18 cellular contexts compared by ENCODE assay signal in the genomic region with DNA sequence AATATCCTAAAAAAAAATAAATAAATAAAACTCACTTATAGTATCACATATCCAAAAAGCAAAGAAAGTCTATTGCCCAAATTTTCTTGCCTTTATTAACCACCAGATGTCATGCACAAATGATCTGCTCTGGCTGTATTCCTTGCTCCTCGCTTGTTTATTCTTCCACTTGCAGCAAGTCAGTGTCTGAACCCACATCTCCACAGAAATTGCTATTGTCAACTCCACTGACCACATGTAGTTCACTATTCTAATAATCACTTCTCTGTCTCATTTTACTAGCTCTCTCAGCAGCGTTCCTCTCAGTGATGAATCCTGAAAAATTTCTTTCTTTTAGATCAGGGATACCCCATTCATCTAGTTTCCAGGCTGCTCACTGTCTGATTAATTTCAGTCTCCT. TPM values are rescaled to one million over a fixed set of nuclear protein-coding genes. Genes with fewer than 3 reads are reported as not detected.
DNase-seq lines count a peak whose midpoint lies in the region; ATAC-seq, FAIRE-seq and TF ChIP-seq lines count a peak whose summit lies in the region.
"Had no signal": no experiment of that assay in that cellular context is flagged by ENCODE, and none has a peak within 500 bp of the region (broad histone marks: within the 10 kb centered on the region; RNA-seq: fewer than 3 reads in every experiment).

No MANE protein-coding gene starts in this region.

- FAIRE-seq in astrocyte (lab: Jason Lieb, UNC): no peak
- FAIRE-seq: G401.6 had no signal

- H2AFZ ChIP-seq in astrocyte (ENCODE audit: low read depth, low read length): peak overlapping the region; percentile 6
- H2AFZ ChIP-seq in mesenchymal stem cell (ENCODE audit: low read depth, low read length): no peak overlapping the region
- peak overlapping the region; percentile 62 for H2AFZ ChIP-seq in smooth muscle cell (ENCODE audit: low read depth)

- no peak overlapping the region for H2BK120ac ChIP-seq in mesenchymal stem cell (ENCODE audit: low read depth, low read length)

- no peaks in the 10 kb centered on the region for H3F3A ChIP-seq in smooth muscle cell (ENCODE audit: low read depth)

- H2BK15ac ChIP-seq in mesenchymal stem cell (ENCODE audit: low read depth, poor library complexity, severe bottlenecking): no peak overlapping the region

- no peaks in the 10 kb centered on the region for H3K79me1 ChIP-seq in mesenchymal stem cell (replicated peaks; ENCODE audit: low read length, poor library complexity, severe bottlenecking)

- no peaks in the 10 kb centered on the region for H3K4me1 Mint-ChIP-seq in astrocyte (ENCODE audit: low read depth, unreplicated experiment)
- H3K4me1 Mint-ChIP-seq: CD4-positive, CD25-positive, alpha-beta regulatory T cell had no signal

- no peak overlapping the region for H2AK5ac ChIP-seq in mesenchymal stem cell (ENCODE audit: low read length, severe bottlenecking)

- H3K4me3 ChIP-seq in astrocyte (ENCODE audit: insufficient read depth, low read depth, low read length) (no peak overlapping the region), mesenchymal stem cell (ENCODE audit: insufficient read depth in 1 of 2, low read depth in 1 of 2, low read length in 2 of 2) (no peak overlapping the region), smooth muscle cell (no peak overlapping the region)
- H3K4me3 ChIP-seq: BLaER1 treated with 17β-estradiol and CSF1 and Interleukin-3, amounts not matched to agents 10 nM and 100 nM had no signal

- H3K4me2 ChIP-seq in astrocyte (ENCODE audit: low read length): peak overlapping the region; percentile 55
- no peak overlapping the region for H3K4me2 ChIP-seq in mesenchymal stem cell (ENCODE audit: low read length, poor library complexity, severe bottlenecking)
- peak overlapping the region; percentile 52 for H3K4me2 ChIP-seq in smooth muscle cell

- no peak overlapping the region for H4K91ac ChIP-seq in mesenchymal stem cell (ENCODE audit: low read length)

- no peaks in the 10 kb centered on the region for H3K9me3 ChIP-seq in astrocyte (ENCODE audit: insufficient read depth, low read depth, low read length)
- H3K9me3 ChIP-seq in mesenchymal stem cell (ENCODE audit: control insufficient read depth, low read length): no peaks in the 10 kb centered on the region
- no peaks in the 10 kb centered on the region for H3K9me3 ChIP-seq in smooth muscle cell (replicated peaks; ENCODE audit: low read depth)
- H3K9me3 ChIP-seq: BLaER1 treated with 17β-estradiol and CSF1 and Interleukin-3, amounts not matched to agents 10 nM and 100 nM had no signal

- 67% methylated on average over 2 of the region's 2 CpGs for WGBS in mesenchymal stem cell
- WGBS in smooth muscle cell (ENCODE audit: low lambda C conversion rate): 74% methylated on average over 2 of the region's 2 CpGs

- no peak overlapping the region for H4K8ac ChIP-seq in mesenchymal stem cell (ENCODE audit: low read length)

- no peaks in the 10 kb centered on the region for H4K20me1 ChIP-seq in astrocyte (ENCODE audit: insufficient read depth, low read length)
- no peaks in the 10 kb centered on the region for H4K20me1 ChIP-seq in smooth muscle cell (ENCODE audit: low read depth)
- H4K20me1 ChIP-seq: BLaER1 treated with 17β-estradiol and CSF1 and Interleukin-3, amounts not matched to agents 10 nM and 100 nM had no signal

- no peak overlapping the region for H3K14ac ChIP-seq in mesenchymal stem cell (ENCODE audit: low read length in 2 of 2)

- DNase-seq in Ammon's horn (ENCODE audit: low spot score): peak; percentile 34
- no peak for DNase-seq in astrocyte (ENCODE audit: low read depth)
- peak; percentile 9 for DNase-seq in mesenchymal stem cell
- no peak for DNase-seq in smooth muscle cell (lab: John Stamatoyannopoulos, UW; ENCODE audit: unreplicated experiment)
- DNase-seq in NCI-H526 (lab: John Stamatoyannopoulos, UW): no peak
- DNase-seq in NCI-H748 (lab: John Stamatoyannopoulos, UW; ENCODE audit: unreplicated experiment): no peak
- DNase-seq: 8988T; AML-193; Calu3; CD4-positive, CD25-positive, alpha-beta regulatory T cell; DMS 273 treated with DMSO at 0.1 percent for 48 hours; DMS79; HCEC 1CT; HFFc6 had no signal

- ATAC-seq in GM19467 (IDR thresholded peaks at IDR 0.05; ENCODE audit: unreplicated experiment): no peak
- ATAC-seq in HG02852 (IDR thresholded peaks at IDR 0.05; ENCODE audit: unreplicated experiment): no peak

- H3K27me3 ChIP-seq in astrocyte (ENCODE audit: insufficient read depth, low read length) (no peaks in the 10 kb centered on the region), mesenchymal stem cell (ENCODE audit: control insufficient read depth in 1 of 2, insufficient read depth in 1 of 2, low read length in 2 of 2) (no peaks in the 10 kb centered on the region), smooth muscle cell (ENCODE audit: low read depth) (no peaks in the 10 kb centered on the region)
- H3K27me3 ChIP-seq: BLaER1 treated with 17β-estradiol and CSF1 and Interleukin-3, amounts not matched to agents 10 nM and 100 nM had no signal

- no peaks in the 10 kb centered on the region for H3K36me3 Mint-ChIP-seq in astrocyte (ENCODE audit: low read depth, unreplicated experiment)
- H3K36me3 Mint-ChIP-seq: CD4-positive, CD25-positive, alpha-beta regulatory T cell had no signal

- no peak overlapping the region for H2BK5ac ChIP-seq in mesenchymal stem cell (ENCODE audit: low read depth, low read length, poor library complexity, severe bottlenecking)

- no peak overlapping the region for H3K18ac ChIP-seq in mesenchymal stem cell (ENCODE audit: low read depth in 1 of 2, low read length in 2 of 2)

- no peak overlapping the region for H3K4me3 Mint-ChIP-seq in astrocyte (ENCODE audit: unreplicated experiment)
- H3K4me3 Mint-ChIP-seq: CD4-positive, CD25-positive, alpha-beta regulatory T cell; HFFc6 had no signal

- H3K4me1 ChIP-seq in astrocyte (ENCODE audit: insufficient read depth, low read length) (peaks cover 4% of the 10 kb centered on the region), mesenchymal stem cell (ENCODE audit: control insufficient read depth, insufficient read depth, low read depth, low read length) (no peaks in the 10 kb centered on the region), smooth muscle cell (ENCODE audit: low read depth) (no peaks in the 10 kb centered on the region)

- no peaks in the 10 kb centered on the region for H3K79me2 ChIP-seq in astrocyte (ENCODE audit: insufficient read depth, low read length)
- H3K79me2 ChIP-seq in smooth muscle cell (ENCODE audit: low read depth): no peaks in the 10 kb centered on the region

- H3K27ac ChIP-seq in astrocyte (ENCODE audit: low read depth, low read length) (peak overlapping the region; percentile 79), mesenchymal stem cell (ENCODE audit: low read length, poor library complexity, severe bottlenecking) (no peak overlapping the region), smooth muscle cell (ENCODE audit: low read depth) (peak overlapping the region; percentile 75)
- H3K27ac ChIP-seq: BLaER1 treated with 17β-estradiol and CSF1 and Interleukin-3, amounts not matched to agents 10 nM and 100 nM had no signal

- H3K23ac ChIP-seq in mesenchymal stem cell (ENCODE audit: low read length in 2 of 2): no peak overlapping the region

- H3K36me3 ChIP-seq in astrocyte (ENCODE audit: insufficient read depth, low read length) (no peaks in the 10 kb centered on the region), mesenchymal stem cell (ENCODE audit: control insufficient read depth in 1 of 2, insufficient read depth in 2 of 2, low read depth in 1 of 2, low read length in 2 of 2) (no peaks in the 10 kb centered on the region), smooth muscle cell (ENCODE audit: low read depth) (no peaks in the 10 kb centered on the region)
- H3K36me3 ChIP-seq: BLaER1 treated with 17β-estradiol and CSF1 and Interleukin-3, amounts not matched to agents 10 nM and 100 nM had no signal

- H3K9me3 Mint-ChIP-seq in astrocyte (ENCODE audit: unreplicated experiment): no peaks in the 10 kb centered on the region

- H3K4ac ChIP-seq in mesenchymal stem cell (ENCODE audit: low read depth in 1 of 2, low read length in 2 of 2): no peak overlapping the region

- no peak overlapping the region for H3K27ac Mint-ChIP-seq in astrocyte (ENCODE audit: unreplicated experiment)
- H3K27ac Mint-ChIP-seq: CD4-positive, CD25-positive, alpha-beta regulatory T cell; HFFc6 had no signal

- no peaks in the 10 kb centered on the region for H3K27me3 Mint-ChIP-seq in astrocyte (ENCODE audit: low read depth, unreplicated experiment)
- H3K27me3 Mint-ChIP-seq: CD4-positive, CD25-positive, alpha-beta regulatory T cell had no signal

- TF ChIP-seq CTCF in astrocyte (IDR thresholded peaks at IDR 0.05; ENCODE audit: insufficient read depth, low read depth, low read length) (no peak), smooth muscle cell (IDR thresholded peaks at IDR 0.05; ENCODE audit: borderline replicate concordance, insufficient read depth, poor library complexity, severe bottlenecking) (no peak)

- H2BK12ac ChIP-seq in mesenchymal stem cell (ENCODE audit: low read length in 2 of 2): no peak overlapping the region

- H3K9ac ChIP-seq in astrocyte (ENCODE audit: low read length): peak overlapping the region; percentile 39
- no peak overlapping the region for H3K9ac ChIP-seq in mesenchymal stem cell (ENCODE audit: low read length)
- H3K9ac ChIP-seq in smooth muscle cell (ENCODE audit: low read depth): no peak overlapping the region
- H3K9ac ChIP-seq: BLaER1 treated with 17β-estradiol and CSF1 and Interleukin-3, amounts not matched to agents 10 nM and 100 nM had no signal

RNA-seq across cellular contexts. Expression of a gene that starts 29.3 kb away (rescaled TPM):
- total RNA-seq in astrocyte (10.6 and 13.4 TPM in 2 replicates), smooth muscle cell (0.18 and 0.72 TPM in 2 replicates)
- polyA plus RNA-seq in mesenchymal stem cell (2013, experiment 1 of 2): 1.8 TPM
- 1.7 TPM for polyA plus RNA-seq in mesenchymal stem cell (2013, experiment 2 of 2)
- polyA plus RNA-seq in smooth muscle cell: 0.08 and 0.64 TPM in 2 replicates
- total RNA-seq: CD4-positive, CD25-positive, alpha-beta regulatory T cell; HFFc6 had no signal
- polyA plus RNA-seq: CD4-positive, CD25-positive, alpha-beta regulatory T cell had no signal

Comparison
In these comparisons a context has a peak if more than half of its experiments do, and no peak if none do; other contexts are left out.
1. DNase-seq: peak in Ammon's horn (single experiment) and mesenchymal stem cell (single experiment); none in astrocyte (single experiment), smooth muscle cell (single experiment), NCI-H526 (0 of 2) and NCI-H748 (single experiment).